Comparison of ENCODE assay signal across 8 cellular contexts in the genomic region with DNA sequence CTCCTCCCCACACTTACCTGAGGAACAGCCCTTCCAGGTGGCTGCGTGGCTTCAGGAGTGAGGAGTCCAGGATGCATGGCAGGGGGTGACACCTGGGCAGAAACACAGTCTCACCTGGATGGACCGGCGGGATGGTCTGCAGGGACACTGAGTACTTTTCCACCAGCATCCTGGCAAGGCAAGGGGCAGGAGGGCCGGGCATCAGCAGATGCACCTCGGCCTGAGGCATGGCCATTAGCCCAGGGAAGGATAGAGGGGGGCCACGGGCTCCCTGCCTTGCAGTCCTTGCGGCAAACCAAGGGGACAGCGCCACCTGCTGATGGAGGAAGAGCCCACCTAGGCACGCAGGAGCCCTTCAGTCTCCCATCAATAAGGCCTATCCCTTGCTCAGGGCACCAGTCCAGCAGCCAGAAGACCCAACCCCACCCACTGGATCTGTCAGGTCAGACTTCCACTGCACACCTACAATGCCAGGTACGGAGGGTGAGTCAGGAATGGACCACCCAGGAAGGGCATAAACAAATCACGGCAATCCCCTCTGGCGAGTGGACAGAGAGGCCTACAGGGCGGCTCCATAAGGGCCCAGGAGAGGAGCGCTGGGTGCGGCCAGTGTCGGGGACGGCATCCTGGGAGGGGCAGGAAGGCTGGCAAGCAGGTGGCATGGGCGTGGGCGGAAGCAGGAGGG. TPM values are rescaled to one million over a fixed set of nuclear protein-coding genes. Genes with fewer than 3 reads are reported as not detected.
DNase-seq lines count a peak whose midpoint lies in the region; TF ChIP-seq lines count a peak whose summit lies in the region.

No MANE protein-coding gene starts in this region.

- BruUV-seq in Caco-2 (replicated peaks; lab: Mats Ljungman, UMichigan), result no TSS peak

- H3K4me3 ChIP-seq in Caco-2 (ENCODE audit: low read depth, low read length) (no peak overlapping the region), H7 (ENCODE audit: insufficient read depth, low read depth, low read length) (no peak overlapping the region)

- DNase-seq in Caco-2 (peak; percentile 86 to 91), H7 (peak; percentile 96), NCI-H128 (lab: John Stamatoyannopoulos, UW; ENCODE audit: unreplicated experiment) (peak; percentile 69), SKM-1 treated with dmso at 0.1 percent for 144 hours (lab: John Stamatoyannopoulos, UW; ENCODE audit: unreplicated experiment) (peak; percentile 73), glutamatergic neuron (peak; percentile 98), posterior vena cava (ENCODE audit: low spot score) (peak; percentile 97), ureter (ENCODE audit: low spot score) (peak; percentile 90)
- DNase-seq in activated naive CD4-positive, alpha-beta T cell treated with anti-CD3 and anti-CD28 coated beads, Interleukin-2, amount 50 U/mL, for 16 hours, result peak; percentile 84

- H3K4me1 Mint-ChIP-seq in Caco-2 (ENCODE audit: low read depth, unreplicated experiment) (peaks cover 7% of the 10 kb centered on the region), glutamatergic neuron (ENCODE audit: low read depth, unreplicated experiment) (peaks cover 8% of the 10 kb centered on the region)

- H3K36me3 Mint-ChIP-seq in Caco-2 (ENCODE audit: insufficient read depth, unreplicated experiment), result no peaks in the 10 kb centered on the region
- no peaks in the 10 kb centered on the region for H3K36me3 Mint-ChIP-seq in glutamatergic neuron (ENCODE audit: unreplicated experiment)

- TF ChIP-seq CTCF in Caco-2 (IDR thresholded peaks at IDR 0.05; ENCODE audit: insufficient read depth in 1 of 2, low read depth in 1 of 2, low read length in 1 of 2, severe bottlenecking in 1 of 2, unreplicated experiment in 1 of 2) (peak; percentile 93 to 96), glutamatergic neuron (IDR thresholded peaks at IDR 0.05; ENCODE audit: partially characterized antibody, unreplicated experiment) (peak; percentile 85)

- POLR2A ChIA-PET in Caco-2 (lab: Charles Lee), result no interaction called here

- intact Hi-C loops in Caco-2 (cut with micrococcal nuclease; ENCODE audit: unreplicated experiment) (no loop called here), posterior vena cava (cut with DNase I) (loop anchor here in 1 of 2 donors (5.0 kb wide), 1 partner anchor 48 kb away; no protein-coding TSS in a partner anchor)

- no peaks in the 10 kb centered on the region for H3K9me3 Mint-ChIP-seq in Caco-2 (ENCODE audit: unreplicated experiment)
- peaks cover 4% of the 10 kb centered on the region for H3K9me3 Mint-ChIP-seq in glutamatergic neuron (ENCODE audit: unreplicated experiment)

- H3K9me3 ChIP-seq in Caco-2, result no peaks in the 10 kb centered on the region

- no peaks in the 10 kb centered on the region for H3K36me3 ChIP-seq in Caco-2 (ENCODE audit: control insufficient read depth, insufficient read depth, low read length)
- no peaks in the 10 kb centered on the region for H3K36me3 ChIP-seq in H7 (replicated peaks; ENCODE audit: control insufficient read depth, insufficient read depth, low read length)

- H3K27me3 Mint-ChIP-seq in Caco-2 (ENCODE audit: insufficient read depth, unreplicated experiment), result no peaks in the 10 kb centered on the region
- peaks cover 6% of the 10 kb centered on the region for H3K27me3 Mint-ChIP-seq in glutamatergic neuron (ENCODE audit: unreplicated experiment)

- H3K4me3 Mint-ChIP-seq in Caco-2 (ENCODE audit: unreplicated experiment) (no peak overlapping the region), glutamatergic neuron (ENCODE audit: unreplicated experiment) (no peak overlapping the region)

- H3K27ac Mint-ChIP-seq in Caco-2 (ENCODE audit: unreplicated experiment) (no peak overlapping the region), glutamatergic neuron (ENCODE audit: unreplicated experiment) (no peak overlapping the region)

- peaks cover 5% of the 10 kb centered on the region; the same call in 1 of the 2 replicates for H3K4me1 ChIP-seq in Caco-2

- CTCF ChIA-PET in Caco-2 (lab: Charles Lee), result interaction anchor here (0.6 to 1.4 kb wide), 4 partner anchors 8 to 425 kb away, joined by 3 to 6 read pairs (median 4); partner anchors contain the start of gene ANKRD39

- H3K27me3 ChIP-seq in Caco-2 (replicated peaks; ENCODE audit: control insufficient read depth, insufficient read depth, low read length), result no peaks in the 10 kb centered on the region
- no peaks in the 10 kb centered on the region for H3K27me3 ChIP-seq in H7 (ENCODE audit: control insufficient read depth, insufficient read depth, low read length)

RNA-seq across cellular contexts. Expression of gene FAM178B, which starts 26.0 kb away (rescaled TPM):
- not detected in 2 replicates for total RNA-seq in Caco-2 (2022)
- 0.17 and 0.26 TPM in 2 replicates for total RNA-seq in H7 (2014; rRNA removed; shearing (Covaris generic))
- not detected for total RNA-seq in glutamatergic neuron (ENCODE audit: unreplicated experiment)
- 1 to 10 TPM in 1 of 2 donors, under 1 TPM in 1; 0.38 to 1.2 TPM for total RNA-seq in posterior vena cava
- 1.0 TPM for total RNA-seq in ureter
